In the genomic region with DNA sequence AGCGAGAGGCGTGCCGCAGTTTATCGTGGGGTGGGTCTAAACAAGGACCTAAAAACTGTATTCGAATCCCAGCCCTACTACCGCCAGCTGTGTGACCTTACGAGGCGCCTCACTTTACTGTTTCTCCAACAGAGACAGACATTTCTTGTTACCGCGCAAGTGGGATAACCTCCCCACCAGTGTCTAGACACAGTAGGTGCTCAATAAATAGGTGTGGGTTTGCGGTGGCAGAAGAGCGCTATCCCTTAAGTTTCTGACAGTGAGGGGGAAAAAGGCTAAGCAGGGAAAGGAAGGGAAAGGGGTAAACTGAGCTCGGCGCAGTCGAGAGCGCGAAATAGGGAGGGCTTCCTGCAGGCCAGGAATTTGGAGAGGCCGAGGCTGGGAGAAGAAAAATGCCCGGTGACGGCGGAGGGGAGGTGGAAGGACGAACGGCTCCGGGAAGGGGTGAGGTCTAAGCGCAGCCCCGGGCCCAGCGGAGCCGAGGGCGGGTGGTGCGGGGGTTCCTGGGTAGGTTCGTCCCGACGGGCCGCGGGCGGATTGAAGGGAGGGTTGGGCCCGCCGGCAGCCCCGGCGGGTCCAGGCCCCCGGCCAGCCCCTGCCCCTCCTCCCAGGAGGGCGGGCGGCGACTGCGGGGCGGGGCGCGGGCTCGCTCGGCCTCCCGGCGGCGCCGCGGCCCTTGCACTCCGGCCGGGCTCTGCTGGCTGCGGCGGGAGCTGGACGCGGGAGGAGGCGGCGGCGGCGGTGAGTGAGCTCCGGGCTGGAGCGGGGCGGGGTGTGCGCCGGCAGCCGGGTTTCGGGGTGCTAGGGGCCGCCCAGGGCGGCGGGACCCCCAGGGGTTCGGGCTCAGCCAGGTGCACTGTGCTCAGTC, we compare ENCODE assay signal across 8 cellular contexts. TPM values are rescaled to one million over a fixed set of nuclear protein-coding genes. Genes with fewer than 3 reads are reported as not detected.
DNase-seq lines count a peak whose midpoint lies in the region; ATAC-seq and TF ChIP-seq lines count a peak whose summit lies in the region.

A gene with protein sequence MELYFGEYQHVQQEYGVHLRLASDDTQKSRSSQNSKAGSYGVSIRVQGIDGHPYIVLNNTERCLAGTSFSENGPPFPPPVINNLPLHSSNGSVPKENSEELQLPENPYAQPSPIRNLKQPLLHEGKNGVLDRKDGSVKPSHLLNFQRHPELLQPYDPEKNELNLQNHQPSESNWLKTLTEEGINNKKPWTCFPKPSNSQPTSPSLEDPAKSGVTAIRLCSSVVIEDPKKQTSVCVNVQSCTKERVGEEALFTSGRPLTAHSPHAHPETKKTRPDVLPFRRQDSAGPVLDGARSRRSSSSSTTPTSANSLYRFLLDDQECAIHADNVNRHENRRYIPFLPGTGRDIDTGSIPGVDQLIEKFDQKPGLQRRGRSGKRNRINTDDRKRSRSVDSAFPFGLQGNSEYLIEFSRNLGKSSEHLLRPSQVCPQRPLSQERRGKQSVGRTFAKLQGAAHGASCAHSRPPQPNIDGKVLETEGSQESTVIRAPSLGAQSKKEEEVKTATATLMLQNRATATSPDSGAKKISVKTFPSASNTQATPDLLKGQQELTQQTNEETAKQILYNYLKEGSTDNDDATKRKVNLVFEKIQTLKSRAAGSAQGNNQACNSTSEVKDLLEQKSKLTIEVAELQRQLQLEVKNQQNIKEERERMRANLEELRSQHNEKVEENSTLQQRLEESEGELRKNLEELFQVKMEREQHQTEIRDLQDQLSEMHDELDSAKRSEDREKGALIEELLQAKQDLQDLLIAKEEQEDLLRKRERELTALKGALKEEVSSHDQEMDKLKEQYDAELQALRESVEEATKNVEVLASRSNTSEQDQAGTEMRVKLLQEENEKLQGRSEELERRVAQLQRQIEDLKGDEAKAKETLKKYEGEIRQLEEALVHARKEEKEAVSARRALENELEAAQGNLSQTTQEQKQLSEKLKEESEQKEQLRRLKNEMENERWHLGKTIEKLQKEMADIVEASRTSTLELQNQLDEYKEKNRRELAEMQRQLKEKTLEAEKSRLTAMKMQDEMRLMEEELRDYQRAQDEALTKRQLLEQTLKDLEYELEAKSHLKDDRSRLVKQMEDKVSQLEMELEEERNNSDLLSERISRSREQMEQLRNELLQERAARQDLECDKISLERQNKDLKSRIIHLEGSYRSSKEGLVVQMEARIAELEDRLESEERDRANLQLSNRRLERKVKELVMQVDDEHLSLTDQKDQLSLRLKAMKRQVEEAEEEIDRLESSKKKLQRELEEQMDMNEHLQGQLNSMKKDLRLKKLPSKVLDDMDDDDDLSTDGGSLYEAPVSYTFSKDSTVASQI (plus strand): TSS at position 679 of the 868 bp plus-strand sequence. CDS start 61,495 bp downstream, outside the sequence.

- H3K36me3 Mint-ChIP-seq in activated CD4-positive, alpha-beta memory T cell treated with anti-CD3 and anti-CD28 coated beads for 36 hours = no peaks in the 10 kb centered on the region
- H3K36me3 Mint-ChIP-seq in osteocyte (ENCODE audit: unreplicated experiment) = no peaks in the 10 kb centered on the region

- intact Hi-C loops in activated CD4-positive, alpha-beta memory T cell treated with anti-CD3 and anti-CD28 coated beads for 36 hours (cut with micrococcal nuclease) = no loop called here

- H3K27me3 Mint-ChIP-seq in activated CD4-positive, alpha-beta memory T cell treated with anti-CD3 and anti-CD28 coated beads for 36 hours = peaks cover 42% of the 10 kb centered on the region
- peaks cover 43% of the 10 kb centered on the region for H3K27me3 Mint-ChIP-seq in osteocyte (ENCODE audit: unreplicated experiment)

- H3K9me3 Mint-ChIP-seq in activated CD4-positive, alpha-beta memory T cell treated with anti-CD3 and anti-CD28 coated beads for 36 hours = no peaks in the 10 kb centered on the region
- no peaks in the 10 kb centered on the region for H3K9me3 Mint-ChIP-seq in osteocyte (ENCODE audit: unreplicated experiment)

- CTCF ChIA-PET in activated CD4-positive, alpha-beta memory T cell treated with anti-CD3 and anti-CD28 coated beads for 36 hours (lab: Charles Lee) = interaction anchor here (0.8 kb wide), 1 partner anchor 28 kb away, joined by 3 read pairs; no protein-coding TSS in a partner anchor

- H3K4me1 Mint-ChIP-seq in activated CD4-positive, alpha-beta memory T cell treated with anti-CD3 and anti-CD28 coated beads for 36 hours (ENCODE audit: low read depth) = peaks cover 11% of the 10 kb centered on the region
- H3K4me1 Mint-ChIP-seq in osteocyte (ENCODE audit: unreplicated experiment) = peaks cover 14% of the 10 kb centered on the region

- POLR2A ChIA-PET in activated CD4-positive, alpha-beta memory T cell treated with anti-CD3 and anti-CD28 coated beads for 36 hours (lab: Charles Lee) = no interaction called here

- peak; percentile 26 for DNase-seq in NCI-H1092 treated with DMSO at 0.1 percent for 48 hours (lab: John Stamatoyannopoulos, UW)
- no peak for DNase-seq in NCI-H1092 (lab: John Stamatoyannopoulos, UW)
- DNase-seq in activated CD4-positive, alpha-beta memory T cell treated with anti-CD3 and anti-CD28 coated beads for 36 hours = no peak
- DNase-seq in glomerular visceral epithelial cell (ENCODE audit: extremely low spot score) = peak; percentile 50
- no peak for DNase-seq in osteocyte (ENCODE audit: extremely low spot score, unreplicated experiment)

- ATAC-seq in HG02763 (IDR thresholded peaks at IDR 0.05; ENCODE audit: unreplicated experiment) (no peak), HG03039 (IDR thresholded peaks at IDR 0.05; ENCODE audit: unreplicated experiment) (no peak), HG03520 (IDR thresholded peaks at IDR 0.05; ENCODE audit: unreplicated experiment) (no peak)

- H3K4me3 Mint-ChIP-seq in activated CD4-positive, alpha-beta memory T cell treated with anti-CD3 and anti-CD28 coated beads for 36 hours = peak within 1 kb of the TSS; percentile 60
- H3K4me3 Mint-ChIP-seq in osteocyte (ENCODE audit: unreplicated experiment) = peak within 1 kb of the TSS; percentile 74

- no peak for TF ChIP-seq CTCF in osteocyte (IDR thresholded peaks at IDR 0.05)

- H3K27ac Mint-ChIP-seq in activated CD4-positive, alpha-beta memory T cell treated with anti-CD3 and anti-CD28 coated beads for 36 hours = no peak within 1 kb of the TSS
- peak within 1 kb of the TSS; percentile 36 for H3K27ac Mint-ChIP-seq in osteocyte (ENCODE audit: unreplicated experiment)

RNA-seq across cellular contexts. Expression of the gene that starts here (rescaled TPM):
- total RNA-seq in activated CD4-positive, alpha-beta memory T cell treated with anti-CD3 and anti-CD28 coated beads for 36 hours = not detected
- total RNA-seq in osteocyte = 5.5 and 6.2 TPM in 2 replicates

Comparison
In these comparisons a context has a peak if more than half of its experiments do, and no peak if none do; other contexts are left out.
1. DNase-seq: peak in NCI-H1092 treated with DMSO at 0.1 percent for 48 hours (single experiment) and glomerular visceral epithelial cell (single experiment); none in NCI-H1092 (single experiment), activated CD4-positive, alpha-beta memory T cell treated with anti-CD3 and anti-CD28 coated beads for 36 hours (single experiment) and osteocyte (single experiment).